25 cellular contexts compared by ENCODE assay signal in the genomic region with DNA sequence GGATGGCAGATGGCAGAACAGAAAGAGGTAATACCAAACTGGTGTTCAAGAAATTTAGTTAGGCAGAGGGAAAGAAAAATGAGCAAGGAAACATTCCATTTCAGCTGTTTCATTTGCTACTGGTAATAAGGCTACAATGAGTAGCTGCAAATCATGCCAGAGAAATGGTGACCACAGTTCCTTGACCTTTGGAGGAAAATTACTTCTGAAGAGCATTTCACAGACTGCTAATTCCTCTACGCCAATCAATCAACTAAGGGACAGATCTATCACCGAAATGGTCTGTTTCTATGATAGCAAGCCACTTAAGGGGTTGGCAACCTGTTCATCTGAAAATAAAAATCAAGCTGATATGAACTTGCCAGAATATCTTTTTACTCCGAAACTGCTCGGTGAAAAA.
"Had no signal": no experiment of that assay in that cellular context is flagged by ENCODE, and none has a peak within 500 bp of the region (broad histone marks: within the 10 kb centered on the region; RNA-seq: fewer than 3 reads in every experiment).

No MANE protein-coding gene starts in this region.

- H3K27ac ChIP-seq: esophagus muscularis mucosa, pancreas, prostate gland, sigmoid colon, vagina, VCaP had no signal

- DNase-seq: activated CD4-positive, alpha-beta T cell treated with anti-CD3 and anti-CD28 coated beads for 4 hours; activated CD4-positive, alpha-beta T cell treated with anti-CD3 and anti-CD28 coated beads, Interleukin-2, amount 50 U/mL, for 4 hours; activated naive CD4-positive, alpha-beta T cell treated with Interleukin-2 at 50 U/mL for 16 hours; activated T-cell treated with anti-CD3 and anti-CD28 coated beads for 4 hours; activated T-cell treated with anti-CD3 and anti-CD28 coated beads, Interleukin-2, amount 50 U/mL, for 72 hours; anterior cingulate cortex; cortex of kidney; foreskin melanocyte; left cardiac atrium; mammary epithelial cell; naive thymus-derived CD4-positive, alpha-beta T cell; pancreas; sigmoid colon; stimulated activated CD4-positive, alpha-beta T cell treated with anti-CD3 and anti-CD28 coated beads, Interleukin-1b, Interleukin-23, amount 100 ng/mL, for 48 hours; stimulated activated CD4-positive, alpha-beta T cell treated with anti-CD3 and anti-CD28 coated beads, Interleukin-4, amount 100 ng/mL, for 4 hours; stimulated activated CD8-positive, alpha-beta memory T cell treated with anti-CD3 and anti-CD28 coated beads, Interleukin-4, amount 100 ng/mL, for 48 hours; stimulated activated naive CD8-positive, alpha-beta T cell treated with anti-CD3 and anti-CD28 coated beads, Interleukin-15, amount 100 ng/mL, for 72 hours; substantia nigra; T-helper 9 cell had no signal

- H3K4me3 ChIP-seq: esophagus muscularis mucosa, pancreas, prostate gland, sigmoid colon, smooth muscle cell, vagina had no signal

- H3K4me1 ChIP-seq: pancreas, prostate gland, vagina had no signal

- H3K9me3 ChIP-seq: esophagus muscularis mucosa, pancreas, prostate gland, sigmoid colon, vagina had no signal

- H3K4me2 ChIP-seq: smooth muscle cell had no signal

- H3K36me3 ChIP-seq: pancreas, prostate gland, sigmoid colon, vagina had no signal

- ATAC-seq: activated T-cell treated with anti-CD3 and anti-CD28 coated beads, Interleukin-2, amount 50 U/mL, for 72 hours; left cardiac atrium; naive thymus-derived CD4-positive, alpha-beta T cell; pancreas; stimulated activated memory B cell treated with anti-CD40 and anti-IgM and Interleukin-4, amounts not matched to agents 10 μg/mL and 1 μg/mL and 100 μg/mL, for 72 hours; stimulated activated naive CD8-positive, alpha-beta T cell treated with anti-CD3 and anti-CD28 coated beads, Interleukin-15, amount 100 ng/mL, for 72 hours had no signal

- H3K27me3 ChIP-seq: esophagus muscularis mucosa, pancreas, sigmoid colon, vagina had no signal
